In genomic region chr6:257031-257725, GRCh38 we compare ENCODE assay signal across 17 cellular contexts. TPM values are rescaled to one million over a fixed set of nuclear protein-coding genes. Genes with fewer than 3 reads are reported as not detected.
DNase-seq lines count a peak whose midpoint lies in the region; ATAC-seq and TF ChIP-seq lines count a peak whose summit lies in the region.
"Had no signal": no experiment of that assay in that cellular context is flagged by ENCODE, and none has a peak within 500 bp of the region (broad histone marks: within the 10 kb centered on the region; RNA-seq: fewer than 3 reads in every experiment).

No MANE protein-coding gene starts in this region.

- peaks cover 35 to 88% of the 10 kb centered on the region in 2 donors for H3K4me1 Mint-ChIP-seq in stimulated activated naive B cell treated with anti-CD40 and anti-IgM and Interleukin-4, amounts not matched to agents 10 μg/mL and 1 μg/mL and 100 μg/mL, for 72 hours
- no peaks in the 10 kb centered on the region for H3K4me1 Mint-ChIP-seq in WTC11

- no peaks in the 10 kb centered on the region for H3K27me3 ChIP-seq in RWPE2 (ENCODE audit: insufficient read depth, poor library complexity, severe bottlenecking)
- H3K27me3 ChIP-seq: upper lobe of right lung had no signal

- H3K27me3 Mint-ChIP-seq in stimulated activated naive B cell treated with anti-CD40 and anti-IgM and Interleukin-4, amounts not matched to agents 10 μg/mL and 1 μg/mL and 100 μg/mL, for 72 hours, result no peaks in the 10 kb centered on the region
- H3K27me3 Mint-ChIP-seq in WTC11 (ENCODE audit: low read depth), result peaks cover 7% of the 10 kb centered on the region
- H3K27me3 Mint-ChIP-seq: naive thymus-derived CD8-positive, alpha-beta T cell had no signal

- peaks cover 30% of the 10 kb centered on the region for H3K4me1 ChIP-seq in RWPE2 (ENCODE audit: insufficient read depth, poor library complexity, severe bottlenecking)

- TF ChIP-seq CTCF in RWPE2 (IDR thresholded peaks at IDR 0.05; ENCODE audit: poor library complexity, severe bottlenecking) (no peak), fibroblast of the aortic adventitia (IDR thresholded peaks at IDR 0.05; ENCODE audit: insufficient read depth, low read length) (no peak), WTC11 (IDR thresholded peaks at IDR 0.05) (no peak)

- H3K36me3 ChIP-seq in RWPE2 (ENCODE audit: low read depth), result no peaks in the 10 kb centered on the region
- H3K36me3 ChIP-seq: upper lobe of right lung had no signal

- POLR2A ChIA-PET in WTC11 (lab: Charles Lee), result no interaction called here

- DNase-seq in HCEC 1CT (peak; percentile 49), RWPE2 (ENCODE audit: low spot score) (no peak), fibroblast of the aortic adventitia (ENCODE audit: low read depth) (peak; percentile 57), NCI-H2029 (lab: John Stamatoyannopoulos, UW) (no peak), WTC11 (ENCODE audit: low spot score) (no peak), COR-L47 (lab: John Stamatoyannopoulos, UW) (no peak)
- no peak for DNase-seq in stimulated activated naive B cell treated with anti-CD40 and anti-IgM and Interleukin-4, amounts not matched to agents 10 μg/mL and 1 μg/mL and 100 μg/mL, for 72 hours
- DNase-seq: activated T-cell treated with anti-CD3 and anti-CD28 coated beads, Interleukin-2, amount 50 U/mL, for 72 hours; cortex of kidney; left ventricle myocardium superior; naive thymus-derived CD8-positive, alpha-beta T cell; NCI-H2171 treated with DMSO at 0.1 percent for 48 hours; right cardiac atrium; stimulated activated CD4-positive, alpha-beta T cell treated with anti-CD3 and anti-CD28 coated beads, Interleukin-4, amount 100 ng/mL, for 24 hours; upper lobe of right lung had no signal

- no peaks in the 10 kb centered on the region for H3K9me3 ChIP-seq in RWPE2 (ENCODE audit: severe bottlenecking)
- H3K9me3 ChIP-seq: upper lobe of right lung had no signal

- no peak overlapping the region for H3K4me3 ChIP-seq in RWPE2 (ENCODE audit: severe bottlenecking)
- no peak overlapping the region for H3K4me3 ChIP-seq in fibroblast of the aortic adventitia (ENCODE audit: low read depth, low read length)
- H3K4me3 ChIP-seq: upper lobe of right lung had no signal

- ATAC-seq in RWPE2 (ENCODE audit: low read depth) (peak; percentile 63), GM21723 (IDR thresholded peaks at IDR 0.05; ENCODE audit: unreplicated experiment) (no peak), WTC11 (no peak)
- ATAC-seq in stimulated activated naive B cell treated with anti-CD40 and anti-IgM and Interleukin-4, amounts not matched to agents 10 μg/mL and 1 μg/mL and 100 μg/mL, for 72 hours (replicated peaks), result peak in 1 of 2 donors; percentile 3
- ATAC-seq: activated T-cell treated with anti-CD3 and anti-CD28 coated beads, Interleukin-2, amount 50 U/mL, for 72 hours; HCT116; left ventricle myocardium superior; naive thymus-derived CD8-positive, alpha-beta T cell; right cardiac atrium; upper lobe of right lung had no signal

- peak overlapping the region; percentile 36 for H3K27ac ChIP-seq in RWPE2 (ENCODE audit: poor library complexity, severe bottlenecking)
- H3K27ac ChIP-seq: upper lobe of right lung had no signal

- peak overlapping the region; percentile 68 for H3K27ac Mint-ChIP-seq in stimulated activated naive B cell treated with anti-CD40 and anti-IgM and Interleukin-4, amounts not matched to agents 10 μg/mL and 1 μg/mL and 100 μg/mL, for 72 hours
- H3K27ac Mint-ChIP-seq in WTC11, result no peak overlapping the region
- H3K27ac Mint-ChIP-seq: activated T-cell treated with anti-CD3 and anti-CD28 coated beads, Interleukin-2, amount 50 U/mL, for 72 hours had no signal

- no peak overlapping the region for H3K4me3 Mint-ChIP-seq in stimulated activated naive B cell treated with anti-CD40 and anti-IgM and Interleukin-4, amounts not matched to agents 10 μg/mL and 1 μg/mL and 100 μg/mL, for 72 hours
- H3K4me3 Mint-ChIP-seq in WTC11, result no peak overlapping the region
- H3K4me3 Mint-ChIP-seq: activated T-cell treated with anti-CD3 and anti-CD28 coated beads, Interleukin-2, amount 50 U/mL, for 72 hours had no signal

- CTCF ChIA-PET in WTC11 (lab: Charles Lee), result no interaction called here

- no peaks in the 10 kb centered on the region for H3K9me3 Mint-ChIP-seq in stimulated activated naive B cell treated with anti-CD40 and anti-IgM and Interleukin-4, amounts not matched to agents 10 μg/mL and 1 μg/mL and 100 μg/mL, for 72 hours
- H3K9me3 Mint-ChIP-seq in WTC11, result peaks cover 49% of the 10 kb centered on the region

- no peaks in the 10 kb centered on the region for H3K36me3 Mint-ChIP-seq in stimulated activated naive B cell treated with anti-CD40 and anti-IgM and Interleukin-4, amounts not matched to agents 10 μg/mL and 1 μg/mL and 100 μg/mL, for 72 hours
- peaks cover 19% of the 10 kb centered on the region for H3K36me3 Mint-ChIP-seq in WTC11
- H3K36me3 Mint-ChIP-seq: naive thymus-derived CD8-positive, alpha-beta T cell had no signal

TF ChIP-seq in WTC11, 78 proteins besides CTCF, POLR2A, EP300 and RAD21:
- TF ChIP-seq GRHL2 (CRISPR knock-in tag; IDR thresholded peaks at IDR 0.05; ENCODE audit: insufficient replicate concordance, severe bottlenecking), result no peak
- TF ChIP-seq CBFB (CRISPR knock-in tag; IDR thresholded peaks at IDR 0.05; ENCODE audit: low read depth), result no peak
- no peak for TF ChIP-seq RORB (CRISPR knock-in tag; IDR thresholded peaks at IDR 0.05)
- TF ChIP-seq ZNF138 (CRISPR knock-in tag; conservative IDR thresholded peaks at IDR 0.05), result no peak
- no peak for TF ChIP-seq JUN (CRISPR knock-in tag; IDR thresholded peaks at IDR 0.05)
- no peak for TF ChIP-seq JAZF1 (CRISPR knock-in tag; IDR thresholded peaks at IDR 0.05)
- TF ChIP-seq ZNF423 (CRISPR knock-in tag; IDR thresholded peaks at IDR 0.05), result no peak
- no peak for TF ChIP-seq ARID4B (CRISPR knock-in tag; IDR thresholded peaks at IDR 0.05; ENCODE audit: borderline replicate concordance)
- no peak for TF ChIP-seq ZNF416 (CRISPR knock-in tag; IDR thresholded peaks at IDR 0.05)
- no peak for TF ChIP-seq IRF2 (CRISPR knock-in tag; IDR thresholded peaks at IDR 0.05; ENCODE audit: borderline replicate concordance, low read depth)
- no peak for TF ChIP-seq PREB (CRISPR knock-in tag; IDR thresholded peaks at IDR 0.05; ENCODE audit: borderline replicate concordance)
- no peak for TF ChIP-seq ETV6 (CRISPR knock-in tag; IDR thresholded peaks at IDR 0.05)
- no peak for TF ChIP-seq NFYB (CRISPR knock-in tag; conservative IDR thresholded peaks at IDR 0.05; ENCODE audit: low read depth)

RNA-seq across cellular contexts. Expression of gene DUSP22, which starts 35.1 kb away (rescaled TPM):
- total RNA-seq in fibroblast of the aortic adventitia (ENCODE audit: low replicate concordance) (17.0 and 18.6 TPM in 2 replicates), WTC11 (2021) (37.2 to 41.4 TPM (median 38.5 TPM) in 3 replicates)

Comparison
In these comparisons a context has a peak if more than half of its experiments do, and no peak if none do; other contexts are left out.
1. DNase-seq: peak in HCEC 1CT (single experiment) and fibroblast of the aortic adventitia (single experiment); none in RWPE2 (single experiment), stimulated activated naive B cell treated with anti-CD40 and anti-IgM and Interleukin-4, amounts not matched to agents 10 μg/mL and 1 μg/mL and 100 μg/mL, for 72 hours (single experiment), NCI-H2029 (single experiment), WTC11 (single experiment) and COR-L47 (single experiment).